Comparison of ENCODE assay signal across 16 cellular contexts in the genomic region with DNA sequence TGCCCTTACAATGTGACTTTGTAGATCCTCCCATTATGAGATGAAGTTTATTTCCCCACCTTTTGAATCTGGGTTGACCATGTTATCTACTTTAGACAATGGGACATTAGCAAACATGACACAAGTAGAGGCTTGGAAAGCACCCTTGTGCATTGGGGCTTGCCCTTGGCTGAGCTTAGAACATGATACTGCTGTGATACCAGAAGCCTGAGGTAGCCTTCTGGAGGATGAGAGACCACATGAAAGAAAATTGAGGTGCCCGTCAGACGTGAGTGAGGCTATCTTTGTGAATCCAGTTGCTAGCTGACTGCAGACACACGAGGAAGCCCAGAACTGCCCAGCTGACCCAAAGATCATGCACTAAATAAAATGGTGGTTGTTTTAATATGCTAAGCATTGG.
DNase-seq lines count a peak whose midpoint lies in the region; ATAC-seq and TF ChIP-seq lines count a peak whose summit lies in the region.
"Had no signal": no experiment of that assay in that cellular context is flagged by ENCODE, and none has a peak within 500 bp of the region (broad histone marks: within the 10 kb centered on the region; RNA-seq: fewer than 3 reads in every experiment).

No MANE protein-coding gene starts in this region.

- H3K36me3 ChIP-seq in right atrium auricular region (no peaks in the 10 kb centered on the region), left lung (no peaks in the 10 kb centered on the region)
- H3K36me3 ChIP-seq: BLaER1 had no signal

- H3K27ac ChIP-seq in right atrium auricular region (no peak overlapping the region), right cardiac atrium (ENCODE audit: low read length) (no peak overlapping the region), left lung (no peak overlapping the region)
- H3K27ac ChIP-seq: BLaER1, GM23248 had no signal

- TF ChIP-seq CTCF in right atrium auricular region (IDR thresholded peaks at IDR 0.05) (no peak), left lung (IDR thresholded peaks at IDR 0.05) (no peak)

- H3K9me3 ChIP-seq in right atrium auricular region (no peaks in the 10 kb centered on the region), right cardiac atrium (ENCODE audit: control insufficient read depth, low read length) (no peaks in the 10 kb centered on the region), left lung (no peaks in the 10 kb centered on the region)
- H3K9me3 ChIP-seq: BLaER1 had no signal

- H3K27me3 ChIP-seq in right atrium auricular region (no peaks in the 10 kb centered on the region), right cardiac atrium (ENCODE audit: control insufficient read depth, insufficient read depth) (no peaks in the 10 kb centered on the region), left lung (no peaks in the 10 kb centered on the region)
- H3K27me3 ChIP-seq: BLaER1 had no signal

- WGBS in right cardiac atrium = 93% methylated on average over 3 of the region's 3 CpGs

- ATAC-seq in right cardiac atrium (no peak), HG03442 (IDR thresholded peaks at IDR 0.05; ENCODE audit: unreplicated experiment) (peak; percentile 63), HG02623 (IDR thresholded peaks at IDR 0.05; ENCODE audit: unreplicated experiment) (no peak), left lung (no peak)
- ATAC-seq: HepG2 had no signal

- intact Hi-C loops in right cardiac atrium (cut with DNase I) (loop anchor here in 2 of 4 donors (5.0 to 10.0 kb wide), 3 partner anchors 128 to 341 kb away; a partner anchor contains a TSS), left lung (cut with DNase I) (no loop called here)

- no peak overlapping the region for H3K4me3 ChIP-seq in right atrium auricular region
- H3K4me3 ChIP-seq in right cardiac atrium (ENCODE audit: low read length) = no peak overlapping the region
- no peak overlapping the region for H3K4me3 ChIP-seq in left lung
- H3K4me3 ChIP-seq: BLaER1, GM23248 had no signal

- H3K4me1 ChIP-seq in right atrium auricular region (peaks cover 0 to 9% of the 10 kb centered on the region in 2 donors), right cardiac atrium (ENCODE audit: control insufficient read depth, insufficient read depth, low read length) (no peaks in the 10 kb centered on the region), left lung (no peaks in the 10 kb centered on the region)
- H3K4me1 ChIP-seq: Caco-2 had no signal

- DNase-seq in right atrium auricular region (ENCODE audit: low spot score) (peak; percentile 23), right cardiac atrium (no peak), mesenteric fat pad (ENCODE audit: low spot score) (peak; percentile 35), left lung (no peak), NCI-H446 (lab: John Stamatoyannopoulos, UW) (no peak)
- DNase-seq: 8988T; AML-193; Caco-2; CD8-positive, alpha-beta memory T cell; DMS53; GF-D8; GM23248 had no signal

Comparison
In these comparisons a context has a peak if more than half of its experiments do, and no peak if none do; other contexts are left out.
1. DNase-seq: peak in right atrium auricular region (single experiment) and mesenteric fat pad (single experiment); none in right cardiac atrium (0 of 3), left lung (0 of 2) and NCI-H446 (0 of 2).